Comparison of ENCODE assay signal across 1 cellular context in the genomic region with DNA sequence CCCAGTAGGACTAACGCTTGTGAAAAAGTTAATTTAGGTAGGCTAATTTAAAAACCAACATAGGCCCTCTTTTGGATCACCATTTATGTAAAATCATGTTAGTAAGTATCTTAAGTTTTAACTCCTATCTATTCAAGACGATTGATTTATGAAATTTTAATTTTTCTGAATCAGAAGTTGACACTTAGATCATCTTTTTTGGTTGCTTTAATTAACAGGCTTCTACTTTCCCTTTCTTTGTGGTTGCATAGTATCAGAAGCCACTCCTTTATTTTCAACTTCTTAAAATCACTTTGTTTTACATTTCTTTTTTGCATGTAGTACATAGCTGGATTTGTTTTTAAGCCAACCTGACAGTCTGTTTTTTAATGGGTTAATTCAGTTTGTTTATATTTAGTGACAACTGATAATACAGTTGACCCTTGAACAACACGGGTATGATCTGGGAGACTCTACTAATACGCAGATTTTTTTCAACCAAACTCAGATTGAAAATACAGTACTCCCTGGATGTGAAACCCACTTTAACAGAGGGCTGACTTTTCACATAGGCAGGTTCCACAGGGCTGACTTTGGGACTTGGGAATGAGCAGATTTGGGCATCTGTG.
TF ChIP-seq lines count a peak whose summit lies in the region.

No MANE protein-coding gene starts in this region.

TF ChIP-seq in GM12878, 131 proteins besides CTCF, POLR2A, EP300 and RAD21 (continued from another document and continues in another):
- TF ChIP-seq, protein P1, sequence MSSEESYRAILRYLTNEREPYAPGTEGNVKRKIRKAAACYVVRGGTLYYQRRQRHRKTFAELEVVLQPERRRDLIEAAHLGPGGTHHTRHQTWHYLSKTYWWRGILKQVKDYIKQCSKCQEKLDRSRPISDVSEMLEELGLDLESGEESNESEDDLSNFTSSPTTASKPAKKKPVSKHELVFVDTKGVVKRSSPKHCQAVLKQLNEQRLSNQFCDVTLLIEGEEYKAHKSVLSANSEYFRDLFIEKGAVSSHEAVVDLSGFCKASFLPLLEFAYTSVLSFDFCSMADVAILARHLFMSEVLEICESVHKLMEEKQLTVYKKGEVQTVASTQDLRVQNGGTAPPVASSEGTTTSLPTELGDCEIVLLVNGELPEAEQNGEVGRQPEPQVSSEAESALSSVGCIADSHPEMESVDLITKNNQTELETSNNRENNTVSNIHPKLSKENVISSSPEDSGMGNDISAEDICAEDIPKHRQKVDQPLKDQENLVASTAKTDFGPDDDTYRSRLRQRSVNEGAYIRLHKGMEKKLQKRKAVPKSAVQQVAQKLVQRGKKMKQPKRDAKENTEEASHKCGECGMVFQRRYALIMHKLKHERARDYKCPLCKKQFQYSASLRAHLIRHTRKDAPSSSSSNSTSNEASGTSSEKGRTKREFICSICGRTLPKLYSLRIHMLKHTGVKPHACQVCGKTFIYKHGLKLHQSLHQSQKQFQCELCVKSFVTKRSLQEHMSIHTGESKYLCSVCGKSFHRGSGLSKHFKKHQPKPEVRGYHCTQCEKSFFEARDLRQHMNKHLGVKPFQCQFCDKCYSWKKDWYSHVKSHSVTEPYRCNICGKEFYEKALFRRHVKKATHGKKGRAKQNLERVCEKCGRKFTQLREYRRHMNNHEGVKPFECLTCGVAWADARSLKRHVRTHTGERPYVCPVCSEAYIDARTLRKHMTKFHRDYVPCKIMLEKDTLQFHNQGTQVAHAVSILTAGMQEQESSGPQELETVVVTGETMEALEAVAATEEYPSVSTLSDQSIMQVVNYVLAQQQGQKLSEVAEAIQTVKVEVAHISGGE (CRISPR knock-in tag; IDR thresholded peaks at IDR 0.05): no peak
- TF ChIP-seq HDGF (IDR thresholded peaks at IDR 0.05) (no peak), SUPT20H (IDR thresholded peaks at IDR 0.05; ENCODE audit: borderline replicate concordance, control insufficient read depth, low read depth, low read length) (no peak), KLF5 (IDR thresholded peaks at IDR 0.05; ENCODE audit: partially characterized antibody) (no peak), RUNX3 (IDR thresholded peaks at IDR 0.05; ENCODE audit: low read length) (peak; percentile 39; the same call in 1 of the 2 replicates), GABPA (IDR thresholded peaks at IDR 0.05; ENCODE audit: low read depth) (no peak), ZZZ3 (IDR thresholded peaks at IDR 0.05; ENCODE audit: control insufficient read depth, insufficient read length, low read depth) (no peak), TCF7 (IDR thresholded peaks at IDR 0.05; ENCODE audit: borderline replicate concordance) (no peak), ZNF592 (IDR thresholded peaks at IDR 0.05) (no peak), NR2F1 (conservative IDR thresholded peaks at IDR 0.05) (0 out of 2 replicates have a peak, but pooled peaks have one; percentile 9), HDAC2 (IDR thresholded peaks at IDR 0.05) (no peak), NR2C1 (IDR thresholded peaks at IDR 0.05) (no peak), HDAC6 (IDR thresholded peaks at IDR 0.05; ENCODE audit: unreplicated experiment) (no peak), ZNF207 (IDR thresholded peaks at IDR 0.05; ENCODE audit: borderline replicate concordance) (no peak), SIX5 (IDR thresholded peaks at IDR 0.05; ENCODE audit: low read depth, low read length, severe bottlenecking) (no peak), RAD51 (IDR thresholded peaks at IDR 0.05) (no peak), BACH1 (IDR thresholded peaks at IDR 0.05; ENCODE audit: borderline replicate concordance) (no peak), SMAD1 (IDR thresholded peaks at IDR 0.05; ENCODE audit: low read depth, partially characterized antibody) (no peak), BHLHE40 (IDR thresholded peaks at IDR 0.05; ENCODE audit: borderline replicate concordance in 1 of 2, low read depth in 2 of 2, low read length in 1 of 2) (no peak), CHD4 (IDR thresholded peaks at IDR 0.05) (no peak), NR2C2 (IDR thresholded peaks at IDR 0.05; ENCODE audit: borderline replicate concordance, control insufficient read depth, insufficient read length, low read depth) (no peak), HCFC1 (IDR thresholded peaks at IDR 0.05; ENCODE audit: low read length) (no peak), BMI1 (IDR thresholded peaks at IDR 0.05; ENCODE audit: borderline replicate concordance) (no peak), PRDM15 (CRISPR knock-in tag; IDR thresholded peaks at IDR 0.05) (no peak), BRCA1 (IDR thresholded peaks at IDR 0.05; ENCODE audit: low read depth, low read length) (no peak), CBX5 (IDR thresholded peaks at IDR 0.05; ENCODE audit: low read depth) (no peak), SP1 (IDR thresholded peaks at IDR 0.05; ENCODE audit: low read depth, low read length) (no peak), RCOR1 (conservative IDR thresholded peaks at IDR 0.05; ENCODE audit: low read depth, low read length) (no peak), NBN (IDR thresholded peaks at IDR 0.05) (0 out of 2 replicates have a peak, but pooled peaks have one; percentile 27), STAT3 (IDR thresholded peaks at IDR 0.05; ENCODE audit: low read depth, low read length) (no peak), SREBF2 (IDR thresholded peaks at IDR 0.05; ENCODE audit: low read length) (no peak), IKZF1 (conservative IDR thresholded peaks at IDR 0.05) (0 out of 2 replicates have a peak, but pooled peaks have one; percentile 16), MEF2B (IDR thresholded peaks at IDR 0.05; ENCODE audit: partially characterized antibody, poor library complexity, severe bottlenecking) (peak; percentile 32), ZNF217 (IDR thresholded peaks at IDR 0.05) (no peak), RELB (IDR thresholded peaks at IDR 0.05; ENCODE audit: low read depth) (0 out of 2 replicates have a peak, but pooled peaks have one; percentile 21)
- TF ChIP-seq, protein P2, sequence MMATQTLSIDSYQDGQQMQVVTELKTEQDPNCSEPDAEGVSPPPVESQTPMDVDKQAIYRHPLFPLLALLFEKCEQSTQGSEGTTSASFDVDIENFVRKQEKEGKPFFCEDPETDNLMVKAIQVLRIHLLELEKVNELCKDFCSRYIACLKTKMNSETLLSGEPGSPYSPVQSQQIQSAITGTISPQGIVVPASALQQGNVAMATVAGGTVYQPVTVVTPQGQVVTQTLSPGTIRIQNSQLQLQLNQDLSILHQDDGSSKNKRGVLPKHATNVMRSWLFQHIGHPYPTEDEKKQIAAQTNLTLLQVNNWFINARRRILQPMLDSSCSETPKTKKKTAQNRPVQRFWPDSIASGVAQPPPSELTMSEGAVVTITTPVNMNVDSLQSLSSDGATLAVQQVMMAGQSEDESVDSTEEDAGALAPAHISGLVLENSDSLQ (IDR thresholded peaks at IDR 0.05): no peak
- TF ChIP-seq, protein P3, sequence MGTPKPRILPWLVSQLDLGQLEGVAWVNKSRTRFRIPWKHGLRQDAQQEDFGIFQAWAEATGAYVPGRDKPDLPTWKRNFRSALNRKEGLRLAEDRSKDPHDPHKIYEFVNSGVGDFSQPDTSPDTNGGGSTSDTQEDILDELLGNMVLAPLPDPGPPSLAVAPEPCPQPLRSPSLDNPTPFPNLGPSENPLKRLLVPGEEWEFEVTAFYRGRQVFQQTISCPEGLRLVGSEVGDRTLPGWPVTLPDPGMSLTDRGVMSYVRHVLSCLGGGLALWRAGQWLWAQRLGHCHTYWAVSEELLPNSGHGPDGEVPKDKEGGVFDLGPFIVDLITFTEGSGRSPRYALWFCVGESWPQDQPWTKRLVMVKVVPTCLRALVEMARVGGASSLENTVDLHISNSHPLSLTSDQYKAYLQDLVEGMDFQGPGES (IDR thresholded peaks at IDR 0.05): no peak
- TF ChIP-seq, protein P4, sequence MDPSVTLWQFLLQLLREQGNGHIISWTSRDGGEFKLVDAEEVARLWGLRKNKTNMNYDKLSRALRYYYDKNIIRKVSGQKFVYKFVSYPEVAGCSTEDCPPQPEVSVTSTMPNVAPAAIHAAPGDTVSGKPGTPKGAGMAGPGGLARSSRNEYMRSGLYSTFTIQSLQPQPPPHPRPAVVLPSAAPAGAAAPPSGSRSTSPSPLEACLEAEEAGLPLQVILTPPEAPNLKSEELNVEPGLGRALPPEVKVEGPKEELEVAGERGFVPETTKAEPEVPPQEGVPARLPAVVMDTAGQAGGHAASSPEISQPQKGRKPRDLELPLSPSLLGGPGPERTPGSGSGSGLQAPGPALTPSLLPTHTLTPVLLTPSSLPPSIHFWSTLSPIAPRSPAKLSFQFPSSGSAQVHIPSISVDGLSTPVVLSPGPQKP (IDR thresholded peaks at IDR 0.05; ENCODE audit: low read depth, low read length): no peak
